In the genomic region with DNA sequence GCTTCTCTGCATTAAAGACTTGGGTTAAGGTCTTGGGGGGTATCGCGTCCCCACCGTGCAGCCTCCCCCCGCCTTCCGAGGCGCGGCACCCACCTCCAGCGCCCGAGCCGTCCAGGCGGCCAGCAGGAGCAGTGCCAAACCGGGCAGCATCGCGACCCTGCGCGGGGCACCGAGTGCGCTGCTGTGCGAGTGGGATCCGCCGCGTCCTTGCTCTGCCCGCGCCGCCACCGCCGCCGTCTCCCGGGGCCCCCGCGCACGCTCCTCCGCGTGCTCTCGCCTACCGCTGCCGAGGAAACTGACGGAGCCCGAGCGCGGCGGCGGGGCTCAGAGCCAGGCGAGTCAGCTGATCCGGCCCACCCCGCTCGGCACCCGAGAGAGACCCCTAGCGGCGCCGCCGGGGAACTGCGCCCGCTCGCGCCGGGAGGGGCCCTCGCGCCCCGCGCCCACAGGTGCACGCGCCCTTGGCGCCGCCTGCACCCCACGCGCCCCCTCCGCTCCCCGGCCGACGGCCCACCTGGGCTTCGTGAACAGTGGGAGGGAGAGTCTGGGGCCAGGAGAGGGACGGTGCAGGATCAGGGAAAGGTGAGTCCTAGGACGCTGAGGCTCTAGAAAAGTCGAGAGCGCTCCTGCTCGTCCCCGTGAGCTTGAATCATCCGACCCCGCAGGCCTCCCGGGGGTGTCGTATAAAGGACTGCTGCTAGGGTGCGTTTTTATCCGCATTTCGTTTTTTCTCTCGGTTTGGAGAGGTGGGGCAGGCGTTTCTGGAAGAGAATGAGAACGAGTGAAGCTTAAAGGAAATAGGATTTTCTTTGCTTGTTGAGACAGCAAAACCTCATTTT, we compare ENCODE assay signal across 1 cellular context.
TF ChIP-seq lines count a peak whose summit lies in the region.

A gene (minus strand): TSS at position 300 of the 839 bp plus-strand sequence. CDS start 150 bp downstream, at position 150.

TF ChIP-seq in WTC11, 78 proteins besides CTCF, POLR2A, EP300 and RAD21 (continued from another document and continues in another):
- TF ChIP-seq, protein P1, sequence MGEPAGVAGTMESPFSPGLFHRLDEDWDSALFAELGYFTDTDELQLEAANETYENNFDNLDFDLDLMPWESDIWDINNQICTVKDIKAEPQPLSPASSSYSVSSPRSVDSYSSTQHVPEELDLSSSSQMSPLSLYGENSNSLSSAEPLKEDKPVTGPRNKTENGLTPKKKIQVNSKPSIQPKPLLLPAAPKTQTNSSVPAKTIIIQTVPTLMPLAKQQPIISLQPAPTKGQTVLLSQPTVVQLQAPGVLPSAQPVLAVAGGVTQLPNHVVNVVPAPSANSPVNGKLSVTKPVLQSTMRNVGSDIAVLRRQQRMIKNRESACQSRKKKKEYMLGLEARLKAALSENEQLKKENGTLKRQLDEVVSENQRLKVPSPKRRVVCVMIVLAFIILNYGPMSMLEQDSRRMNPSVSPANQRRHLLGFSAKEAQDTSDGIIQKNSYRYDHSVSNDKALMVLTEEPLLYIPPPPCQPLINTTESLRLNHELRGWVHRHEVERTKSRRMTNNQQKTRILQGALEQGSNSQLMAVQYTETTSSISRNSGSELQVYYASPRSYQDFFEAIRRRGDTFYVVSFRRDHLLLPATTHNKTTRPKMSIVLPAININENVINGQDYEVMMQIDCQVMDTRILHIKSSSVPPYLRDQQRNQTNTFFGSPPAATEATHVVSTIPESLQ (CRISPR knock-in tag; IDR thresholded peaks at IDR 0.05): no peak
- TF ChIP-seq ETV6 (CRISPR knock-in tag; IDR thresholded peaks at IDR 0.05) (peak; percentile 74; the same call in 1 of the 2 replicates), ZNF138 (CRISPR knock-in tag; conservative IDR thresholded peaks at IDR 0.05) (no peak), NFE2L1 (CRISPR knock-in tag; IDR thresholded peaks at IDR 0.05) (no peak), CBFB (CRISPR knock-in tag; IDR thresholded peaks at IDR 0.05; ENCODE audit: low read depth) (no peak), ZBTB21 (CRISPR knock-in tag; IDR thresholded peaks at IDR 0.05; ENCODE audit: borderline replicate concordance) (0 out of 2 replicates have a peak, but pooled peaks have one; percentile 48), KAT7 (CRISPR knock-in tag; IDR thresholded peaks at IDR 0.05; ENCODE audit: borderline replicate concordance) (peak; percentile 42; the same call in 1 of the 2 replicates), SOX15 (CRISPR knock-in tag; IDR thresholded peaks at IDR 0.05) (no peak), ZNF232 (CRISPR knock-in tag; IDR thresholded peaks at IDR 0.05) (no peak), JAZF1 (CRISPR knock-in tag; IDR thresholded peaks at IDR 0.05) (no peak), ZNF317 (CRISPR knock-in tag; IDR thresholded peaks at IDR 0.05; ENCODE audit: borderline replicate concordance, low read depth) (no peak; the same call in 1 of the 2 replicates), IRF2 (CRISPR knock-in tag; IDR thresholded peaks at IDR 0.05; ENCODE audit: borderline replicate concordance, low read depth) (no peak), FOXJ3 (CRISPR knock-in tag; IDR thresholded peaks at IDR 0.05; ENCODE audit: borderline replicate concordance) (no peak), ESRRA (CRISPR knock-in tag; IDR thresholded peaks at IDR 0.05; ENCODE audit: borderline replicate concordance) (no peak), ZNF671 (CRISPR knock-in tag; IDR thresholded peaks at IDR 0.05) (no peak), GRHL2 (CRISPR knock-in tag; IDR thresholded peaks at IDR 0.05; ENCODE audit: insufficient replicate concordance, severe bottlenecking) (no peak), NFYB (CRISPR knock-in tag; conservative IDR thresholded peaks at IDR 0.05; ENCODE audit: low read depth) (no peak; the same call in 1 of the 2 replicates), NR2C2 (CRISPR knock-in tag; IDR thresholded peaks at IDR 0.05) (no peak), SP1 (CRISPR knock-in tag; conservative IDR thresholded peaks at IDR 0.05) (no peak)
- TF ChIP-seq, protein P2, sequence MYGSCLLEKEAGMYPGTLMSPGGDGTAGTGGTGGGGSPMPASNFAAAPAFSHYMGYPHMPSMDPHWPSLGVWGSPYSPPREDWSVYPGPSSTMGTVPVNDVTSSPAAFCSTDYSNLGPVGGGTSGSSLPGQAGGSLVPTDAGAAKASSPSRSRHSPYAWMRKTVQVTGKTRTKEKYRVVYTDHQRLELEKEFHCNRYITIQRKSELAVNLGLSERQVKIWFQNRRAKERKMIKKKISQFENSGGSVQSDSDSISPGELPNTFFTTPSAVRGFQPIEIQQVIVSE (CRISPR knock-in tag; IDR thresholded peaks at IDR 0.05; ENCODE audit: borderline replicate concordance): no peak
- TF ChIP-seq, protein P3, sequence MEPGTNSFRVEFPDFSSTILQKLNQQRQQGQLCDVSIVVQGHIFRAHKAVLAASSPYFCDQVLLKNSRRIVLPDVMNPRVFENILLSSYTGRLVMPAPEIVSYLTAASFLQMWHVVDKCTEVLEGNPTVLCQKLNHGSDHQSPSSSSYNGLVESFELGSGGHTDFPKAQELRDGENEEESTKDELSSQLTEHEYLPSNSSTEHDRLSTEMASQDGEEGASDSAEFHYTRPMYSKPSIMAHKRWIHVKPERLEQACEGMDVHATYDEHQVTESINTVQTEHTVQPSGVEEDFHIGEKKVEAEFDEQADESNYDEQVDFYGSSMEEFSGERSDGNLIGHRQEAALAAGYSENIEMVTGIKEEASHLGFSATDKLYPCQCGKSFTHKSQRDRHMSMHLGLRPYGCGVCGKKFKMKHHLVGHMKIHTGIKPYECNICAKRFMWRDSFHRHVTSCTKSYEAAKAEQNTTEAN (CRISPR knock-in tag; IDR thresholded peaks at IDR 0.05): no peak
- TF ChIP-seq, protein P4, sequence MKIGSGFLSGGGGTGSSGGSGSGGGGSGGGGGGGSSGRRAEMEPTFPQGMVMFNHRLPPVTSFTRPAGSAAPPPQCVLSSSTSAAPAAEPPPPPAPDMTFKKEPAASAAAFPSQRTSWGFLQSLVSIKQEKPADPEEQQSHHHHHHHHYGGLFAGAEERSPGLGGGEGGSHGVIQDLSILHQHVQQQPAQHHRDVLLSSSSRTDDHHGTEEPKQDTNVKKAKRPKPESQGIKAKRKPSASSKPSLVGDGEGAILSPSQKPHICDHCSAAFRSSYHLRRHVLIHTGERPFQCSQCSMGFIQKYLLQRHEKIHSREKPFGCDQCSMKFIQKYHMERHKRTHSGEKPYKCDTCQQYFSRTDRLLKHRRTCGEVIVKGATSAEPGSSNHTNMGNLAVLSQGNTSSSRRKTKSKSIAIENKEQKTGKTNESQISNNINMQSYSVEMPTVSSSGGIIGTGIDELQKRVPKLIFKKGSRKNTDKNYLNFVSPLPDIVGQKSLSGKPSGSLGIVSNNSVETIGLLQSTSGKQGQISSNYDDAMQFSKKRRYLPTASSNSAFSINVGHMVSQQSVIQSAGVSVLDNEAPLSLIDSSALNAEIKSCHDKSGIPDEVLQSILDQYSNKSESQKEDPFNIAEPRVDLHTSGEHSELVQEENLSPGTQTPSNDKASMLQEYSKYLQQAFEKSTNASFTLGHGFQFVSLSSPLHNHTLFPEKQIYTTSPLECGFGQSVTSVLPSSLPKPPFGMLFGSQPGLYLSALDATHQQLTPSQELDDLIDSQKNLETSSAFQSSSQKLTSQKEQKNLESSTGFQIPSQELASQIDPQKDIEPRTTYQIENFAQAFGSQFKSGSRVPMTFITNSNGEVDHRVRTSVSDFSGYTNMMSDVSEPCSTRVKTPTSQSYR (CRISPR knock-in tag; IDR thresholded peaks at IDR 0.05): no peak
- TF ChIP-seq, protein P5, sequence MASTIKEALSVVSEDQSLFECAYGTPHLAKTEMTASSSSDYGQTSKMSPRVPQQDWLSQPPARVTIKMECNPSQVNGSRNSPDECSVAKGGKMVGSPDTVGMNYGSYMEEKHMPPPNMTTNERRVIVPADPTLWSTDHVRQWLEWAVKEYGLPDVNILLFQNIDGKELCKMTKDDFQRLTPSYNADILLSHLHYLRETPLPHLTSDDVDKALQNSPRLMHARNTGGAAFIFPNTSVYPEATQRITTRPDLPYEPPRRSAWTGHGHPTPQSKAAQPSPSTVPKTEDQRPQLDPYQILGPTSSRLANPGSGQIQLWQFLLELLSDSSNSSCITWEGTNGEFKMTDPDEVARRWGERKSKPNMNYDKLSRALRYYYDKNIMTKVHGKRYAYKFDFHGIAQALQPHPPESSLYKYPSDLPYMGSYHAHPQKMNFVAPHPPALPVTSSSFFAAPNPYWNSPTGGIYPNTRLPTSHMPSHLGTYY (CRISPR knock-in tag; IDR thresholded peaks at IDR 0.05): no peak
- TF ChIP-seq, protein P6, sequence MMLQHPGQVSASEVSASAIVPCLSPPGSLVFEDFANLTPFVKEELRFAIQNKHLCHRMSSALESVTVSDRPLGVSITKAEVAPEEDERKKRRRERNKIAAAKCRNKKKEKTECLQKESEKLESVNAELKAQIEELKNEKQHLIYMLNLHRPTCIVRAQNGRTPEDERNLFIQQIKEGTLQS (CRISPR knock-in tag; conservative IDR thresholded peaks at IDR 0.05): no peak
- TF ChIP-seq, protein P7, sequence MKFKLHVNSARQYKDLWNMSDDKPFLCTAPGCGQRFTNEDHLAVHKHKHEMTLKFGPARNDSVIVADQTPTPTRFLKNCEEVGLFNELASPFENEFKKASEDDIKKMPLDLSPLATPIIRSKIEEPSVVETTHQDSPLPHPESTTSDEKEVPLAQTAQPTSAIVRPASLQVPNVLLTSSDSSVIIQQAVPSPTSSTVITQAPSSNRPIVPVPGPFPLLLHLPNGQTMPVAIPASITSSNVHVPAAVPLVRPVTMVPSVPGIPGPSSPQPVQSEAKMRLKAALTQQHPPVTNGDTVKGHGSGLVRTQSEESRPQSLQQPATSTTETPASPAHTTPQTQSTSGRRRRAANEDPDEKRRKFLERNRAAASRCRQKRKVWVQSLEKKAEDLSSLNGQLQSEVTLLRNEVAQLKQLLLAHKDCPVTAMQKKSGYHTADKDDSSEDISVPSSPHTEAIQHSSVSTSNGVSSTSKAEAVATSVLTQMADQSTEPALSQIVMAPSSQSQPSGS (CRISPR knock-in tag; IDR thresholded peaks at IDR 0.05; ENCODE audit: borderline replicate concordance, low read depth): no peak
- TF ChIP-seq, protein P8, sequence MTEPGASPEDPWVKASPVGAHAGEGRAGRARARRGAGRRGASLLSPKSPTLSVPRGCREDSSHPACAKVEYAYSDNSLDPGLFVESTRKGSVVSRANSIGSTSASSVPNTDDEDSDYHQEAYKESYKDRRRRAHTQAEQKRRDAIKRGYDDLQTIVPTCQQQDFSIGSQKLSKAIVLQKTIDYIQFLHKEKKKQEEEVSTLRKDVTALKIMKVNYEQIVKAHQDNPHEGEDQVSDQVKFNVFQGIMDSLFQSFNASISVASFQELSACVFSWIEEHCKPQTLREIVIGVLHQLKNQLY (CRISPR knock-in tag; IDR thresholded peaks at IDR 0.05): no peak
- TF ChIP-seq, protein P9, sequence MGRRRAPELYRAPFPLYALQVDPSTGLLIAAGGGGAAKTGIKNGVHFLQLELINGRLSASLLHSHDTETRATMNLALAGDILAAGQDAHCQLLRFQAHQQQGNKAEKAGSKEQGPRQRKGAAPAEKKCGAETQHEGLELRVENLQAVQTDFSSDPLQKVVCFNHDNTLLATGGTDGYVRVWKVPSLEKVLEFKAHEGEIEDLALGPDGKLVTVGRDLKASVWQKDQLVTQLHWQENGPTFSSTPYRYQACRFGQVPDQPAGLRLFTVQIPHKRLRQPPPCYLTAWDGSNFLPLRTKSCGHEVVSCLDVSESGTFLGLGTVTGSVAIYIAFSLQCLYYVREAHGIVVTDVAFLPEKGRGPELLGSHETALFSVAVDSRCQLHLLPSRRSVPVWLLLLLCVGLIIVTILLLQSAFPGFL (CRISPR knock-in tag; IDR thresholded peaks at IDR 0.05; ENCODE audit: borderline replicate concordance): no peak
- TF ChIP-seq, protein P10, sequence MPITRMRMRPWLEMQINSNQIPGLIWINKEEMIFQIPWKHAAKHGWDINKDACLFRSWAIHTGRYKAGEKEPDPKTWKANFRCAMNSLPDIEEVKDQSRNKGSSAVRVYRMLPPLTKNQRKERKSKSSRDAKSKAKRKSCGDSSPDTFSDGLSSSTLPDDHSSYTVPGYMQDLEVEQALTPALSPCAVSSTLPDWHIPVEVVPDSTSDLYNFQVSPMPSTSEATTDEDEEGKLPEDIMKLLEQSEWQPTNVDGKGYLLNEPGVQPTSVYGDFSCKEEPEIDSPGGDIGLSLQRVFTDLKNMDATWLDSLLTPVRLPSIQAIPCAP (CRISPR knock-in tag; IDR thresholded peaks at IDR 0.05): no peak
- TF ChIP-seq, protein P11, sequence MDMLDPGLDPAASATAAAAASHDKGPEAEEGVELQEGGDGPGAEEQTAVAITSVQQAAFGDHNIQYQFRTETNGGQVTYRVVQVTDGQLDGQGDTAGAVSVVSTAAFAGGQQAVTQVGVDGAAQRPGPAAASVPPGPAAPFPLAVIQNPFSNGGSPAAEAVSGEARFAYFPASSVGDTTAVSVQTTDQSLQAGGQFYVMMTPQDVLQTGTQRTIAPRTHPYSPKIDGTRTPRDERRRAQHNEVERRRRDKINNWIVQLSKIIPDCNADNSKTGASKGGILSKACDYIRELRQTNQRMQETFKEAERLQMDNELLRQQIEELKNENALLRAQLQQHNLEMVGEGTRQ (CRISPR knock-in tag; IDR thresholded peaks at IDR 0.05): peak; percentile 91
- TF ChIP-seq, protein P12, sequence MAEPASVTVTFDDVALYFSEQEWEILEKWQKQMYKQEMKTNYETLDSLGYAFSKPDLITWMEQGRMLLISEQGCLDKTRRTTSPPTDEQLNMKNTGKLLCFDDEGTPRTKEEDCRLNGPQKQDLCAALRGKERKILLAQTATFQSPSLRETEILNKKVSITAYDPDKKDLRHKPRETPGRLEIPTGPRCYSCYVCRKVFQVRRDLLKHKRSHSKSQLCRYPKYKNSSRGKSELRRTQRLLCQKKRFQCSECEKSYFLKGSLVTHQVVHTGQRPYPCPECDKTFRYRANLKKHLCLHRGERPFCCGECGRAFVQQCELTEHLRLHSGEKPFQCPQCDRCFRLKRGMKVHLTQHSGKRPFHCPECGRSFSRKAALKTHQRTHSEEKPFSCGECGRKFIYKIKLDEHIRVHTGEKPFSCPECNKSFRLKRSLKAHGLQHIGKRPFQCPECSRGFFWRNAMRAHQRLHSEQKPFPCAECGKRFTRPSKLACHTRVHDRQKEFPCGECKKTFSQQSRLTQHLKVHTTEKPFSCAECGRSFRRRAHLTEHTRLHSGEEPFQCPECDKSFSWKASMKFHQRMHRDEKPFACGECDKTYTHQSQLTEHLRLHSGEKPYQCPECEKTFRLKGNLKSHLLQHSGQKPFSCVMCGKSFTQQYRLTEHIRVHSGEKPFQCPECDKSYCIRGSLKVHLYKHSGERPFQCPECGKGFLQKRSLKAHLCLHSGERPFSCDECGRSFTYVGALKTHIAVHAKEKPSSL (CRISPR knock-in tag; conservative IDR thresholded peaks at IDR 0.05): no peak
- TF ChIP-seq, protein P13, sequence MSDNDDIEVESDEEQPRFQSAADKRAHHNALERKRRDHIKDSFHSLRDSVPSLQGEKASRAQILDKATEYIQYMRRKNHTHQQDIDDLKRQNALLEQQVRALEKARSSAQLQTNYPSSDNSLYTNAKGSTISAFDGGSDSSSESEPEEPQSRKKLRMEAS (CRISPR knock-in tag; IDR thresholded peaks at IDR 0.05): peak; percentile 81; the same call in 1 of the 2 replicates
- TF ChIP-seq, protein P14, sequence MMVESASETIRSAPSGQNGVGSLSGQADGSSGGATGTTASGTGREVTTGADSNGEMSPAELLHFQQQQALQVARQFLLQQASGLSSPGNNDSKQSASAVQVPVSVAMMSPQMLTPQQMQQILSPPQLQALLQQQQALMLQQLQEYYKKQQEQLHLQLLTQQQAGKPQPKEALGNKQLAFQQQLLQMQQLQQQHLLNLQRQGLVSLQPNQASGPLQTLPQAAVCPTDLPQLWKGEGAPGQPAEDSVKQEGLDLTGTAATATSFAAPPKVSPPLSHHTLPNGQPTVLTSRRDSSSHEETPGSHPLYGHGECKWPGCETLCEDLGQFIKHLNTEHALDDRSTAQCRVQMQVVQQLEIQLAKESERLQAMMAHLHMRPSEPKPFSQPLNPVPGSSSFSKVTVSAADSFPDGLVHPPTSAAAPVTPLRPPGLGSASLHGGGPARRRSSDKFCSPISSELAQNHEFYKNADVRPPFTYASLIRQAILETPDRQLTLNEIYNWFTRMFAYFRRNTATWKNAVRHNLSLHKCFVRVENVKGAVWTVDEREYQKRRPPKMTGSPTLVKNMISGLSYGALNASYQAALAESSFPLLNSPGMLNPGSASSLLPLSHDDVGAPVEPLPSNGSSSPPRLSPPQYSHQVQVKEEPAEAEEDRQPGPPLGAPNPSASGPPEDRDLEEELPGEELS (CRISPR knock-in tag; IDR thresholded peaks at IDR 0.05): peak; percentile 87
